Comparison of ENCODE assay signal across 2 cellular contexts in genomic region chr14:44812672-44813071, GRCh38.
TF ChIP-seq lines count a peak whose summit lies in the region.

No MANE protein-coding gene starts in this region.

TF ChIP-seq in GM23338, 12 proteins besides CTCF, POLR2A, EP300 and RAD21:
- TF ChIP-seq NANOG (IDR thresholded peaks at IDR 0.05; ENCODE audit: borderline replicate concordance): no peak
- TF ChIP-seq, protein P1, sequence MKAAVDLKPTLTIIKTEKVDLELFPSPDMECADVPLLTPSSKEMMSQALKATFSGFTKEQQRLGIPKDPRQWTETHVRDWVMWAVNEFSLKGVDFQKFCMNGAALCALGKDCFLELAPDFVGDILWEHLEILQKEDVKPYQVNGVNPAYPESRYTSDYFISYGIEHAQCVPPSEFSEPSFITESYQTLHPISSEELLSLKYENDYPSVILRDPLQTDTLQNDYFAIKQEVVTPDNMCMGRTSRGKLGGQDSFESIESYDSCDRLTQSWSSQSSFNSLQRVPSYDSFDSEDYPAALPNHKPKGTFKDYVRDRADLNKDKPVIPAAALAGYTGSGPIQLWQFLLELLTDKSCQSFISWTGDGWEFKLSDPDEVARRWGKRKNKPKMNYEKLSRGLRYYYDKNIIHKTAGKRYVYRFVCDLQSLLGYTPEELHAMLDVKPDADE (IDR thresholded peaks at IDR 0.05): no peak
- TF ChIP-seq ZNF114 (CRISPR knock-in tag; IDR thresholded peaks at IDR 0.05): no peak
- TF ChIP-seq ZNF331 (CRISPR knock-in tag; IDR thresholded peaks at IDR 0.05; ENCODE audit: low read depth): no peak
- TF ChIP-seq EZH2 (IDR thresholded peaks at IDR 0.05; ENCODE audit: low read depth, unreplicated experiment): no peak
- no peak for TF ChIP-seq CREB1 (CRISPR knock-in tag; IDR thresholded peaks at IDR 0.05; ENCODE audit: low read depth)
- no peak for TF ChIP-seq POLR2AphosphoS5 (IDR thresholded peaks at IDR 0.05; ENCODE audit: low read depth)
- TF ChIP-seq STAT1 (IDR thresholded peaks at IDR 0.05; ENCODE audit: unreplicated experiment): no peak
- no peak for TF ChIP-seq REST (IDR thresholded peaks at IDR 0.05; ENCODE audit: unreplicated experiment)
- TF ChIP-seq, protein P2, sequence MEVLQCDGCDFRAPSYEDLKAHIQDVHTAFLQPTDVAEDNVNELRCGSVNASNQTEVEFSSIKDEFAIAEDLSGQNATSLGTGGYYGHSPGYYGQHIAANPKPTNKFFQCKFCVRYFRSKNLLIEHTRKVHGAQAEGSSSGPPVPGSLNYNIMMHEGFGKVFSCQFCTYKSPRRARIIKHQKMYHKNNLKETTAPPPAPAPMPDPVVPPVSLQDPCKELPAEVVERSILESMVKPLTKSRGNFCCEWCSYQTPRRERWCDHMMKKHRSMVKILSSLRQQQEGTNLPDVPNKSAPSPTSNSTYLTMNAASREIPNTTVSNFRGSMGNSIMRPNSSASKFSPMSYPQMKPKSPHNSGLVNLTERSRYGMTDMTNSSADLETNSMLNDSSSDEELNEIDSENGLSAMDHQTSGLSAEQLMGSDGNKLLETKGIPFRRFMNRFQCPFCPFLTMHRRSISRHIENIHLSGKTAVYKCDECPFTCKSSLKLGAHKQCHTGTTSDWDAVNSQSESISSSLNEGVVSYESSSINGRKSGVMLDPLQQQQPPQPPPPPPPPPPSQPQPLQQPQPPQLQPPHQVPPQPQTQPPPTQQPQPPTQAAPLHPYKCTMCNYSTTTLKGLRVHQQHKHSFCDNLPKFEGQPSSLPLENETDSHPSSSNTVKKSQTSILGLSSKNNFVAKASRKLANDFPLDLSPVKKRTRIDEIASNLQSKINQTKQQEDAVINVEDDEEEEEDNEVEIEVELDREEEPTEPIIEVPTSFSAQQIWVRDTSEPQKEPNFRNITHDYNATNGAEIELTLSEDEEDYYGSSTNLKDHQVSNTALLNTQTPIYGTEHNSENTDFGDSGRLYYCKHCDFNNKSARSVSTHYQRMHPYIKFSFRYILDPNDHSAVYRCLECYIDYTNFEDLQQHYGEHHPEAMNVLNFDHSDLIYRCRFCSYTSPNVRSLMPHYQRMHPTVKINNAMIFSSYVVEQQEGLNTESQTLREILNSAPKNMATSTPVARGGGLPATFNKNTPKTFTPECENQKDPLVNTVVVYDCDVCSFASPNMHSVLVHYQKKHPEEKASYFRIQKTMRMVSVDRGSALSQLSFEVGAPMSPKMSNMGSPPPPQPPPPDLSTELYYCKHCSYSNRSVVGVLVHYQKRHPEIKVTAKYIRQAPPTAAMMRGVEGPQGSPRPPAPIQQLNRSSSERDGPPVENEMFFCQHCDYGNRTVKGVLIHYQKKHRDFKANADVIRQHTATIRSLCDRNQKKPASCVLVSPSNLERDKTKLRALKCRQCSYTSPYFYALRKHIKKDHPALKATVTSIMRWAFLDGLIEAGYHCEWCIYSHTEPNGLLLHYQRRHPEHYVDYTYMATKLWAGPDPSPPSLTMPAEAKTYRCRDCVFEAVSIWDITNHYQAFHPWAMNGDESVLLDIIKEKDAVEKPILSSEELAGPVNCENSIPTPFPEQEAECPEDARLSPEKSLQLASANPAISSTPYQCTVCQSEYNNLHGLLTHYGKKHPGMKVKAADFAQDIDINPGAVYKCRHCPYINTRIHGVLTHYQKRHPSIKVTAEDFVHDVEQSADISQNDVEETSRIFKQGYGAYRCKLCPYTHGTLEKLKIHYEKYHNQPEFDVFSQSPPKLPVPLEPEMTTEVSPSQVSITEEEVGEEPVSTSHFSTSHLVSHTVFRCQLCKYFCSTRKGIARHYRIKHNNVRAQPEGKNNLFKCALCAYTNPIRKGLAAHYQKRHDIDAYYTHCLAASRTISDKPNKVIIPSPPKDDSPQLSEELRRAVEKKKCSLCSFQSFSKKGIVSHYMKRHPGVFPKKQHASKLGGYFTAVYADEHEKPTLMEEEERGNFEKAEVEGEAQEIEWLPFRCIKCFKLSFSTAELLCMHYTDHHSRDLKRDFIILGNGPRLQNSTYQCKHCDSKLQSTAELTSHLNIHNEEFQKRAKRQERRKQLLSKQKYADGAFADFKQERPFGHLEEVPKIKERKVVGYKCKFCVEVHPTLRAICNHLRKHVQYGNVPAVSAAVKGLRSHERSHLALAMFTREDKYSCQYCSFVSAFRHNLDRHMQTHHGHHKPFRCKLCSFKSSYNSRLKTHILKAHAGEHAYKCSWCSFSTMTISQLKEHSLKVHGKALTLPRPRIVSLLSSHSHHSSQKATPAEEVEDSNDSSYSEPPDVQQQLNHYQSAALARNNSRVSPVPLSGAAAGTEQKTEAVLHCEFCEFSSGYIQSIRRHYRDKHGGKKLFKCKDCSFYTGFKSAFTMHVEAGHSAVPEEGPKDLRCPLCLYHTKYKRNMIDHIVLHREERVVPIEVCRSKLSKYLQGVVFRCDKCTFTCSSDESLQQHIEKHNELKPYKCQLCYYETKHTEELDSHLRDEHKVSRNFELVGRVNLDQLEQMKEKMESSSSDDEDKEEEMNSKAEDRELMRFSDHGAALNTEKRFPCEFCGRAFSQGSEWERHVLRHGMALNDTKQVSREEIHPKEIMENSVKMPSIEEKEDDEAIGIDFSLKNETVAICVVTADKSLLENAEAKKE (CRISPR knock-in tag; IDR thresholded peaks at IDR 0.05): no peak
- no peak for TF ChIP-seq JUNB (IDR thresholded peaks at IDR 0.05; ENCODE audit: unreplicated experiment)
- TF ChIP-seq EZH2phosphoT487 (IDR thresholded peaks at IDR 0.05; ENCODE audit: unreplicated experiment): no peak

TF ChIP-seq in H1, 55 proteins besides CTCF, POLR2A, EP300 and RAD21:
- TF ChIP-seq SP1 (IDR thresholded peaks at IDR 0.05; ENCODE audit: low read depth, low read length) (no peak), RNF2 (IDR thresholded peaks at IDR 0.05; ENCODE audit: borderline replicate concordance, low read depth, low read length, missing control alignments, poor library complexity, severe bottlenecking) (no peak), EGR1 (IDR thresholded peaks at IDR 0.05; ENCODE audit: borderline replicate concordance, low read depth, low read length) (no peak), TAF1 (IDR thresholded peaks at IDR 0.05; ENCODE audit: low read depth, low read length) (no peak), KDM1A (IDR thresholded peaks at IDR 0.05; ENCODE audit: borderline replicate concordance, low read length) (no peak), YY1 (IDR thresholded peaks at IDR 0.05; ENCODE audit: low read depth, low read length) (no peak), TEAD4 (IDR thresholded peaks at IDR 0.05; ENCODE audit: low read depth, low read length) (no peak), CBX8 (IDR thresholded peaks at IDR 0.05; ENCODE audit: borderline replicate concordance, low read depth, low read length) (no peak), TBP (IDR thresholded peaks at IDR 0.05; ENCODE audit: low read depth, low read length) (no peak)
- TF ChIP-seq, protein P3, sequence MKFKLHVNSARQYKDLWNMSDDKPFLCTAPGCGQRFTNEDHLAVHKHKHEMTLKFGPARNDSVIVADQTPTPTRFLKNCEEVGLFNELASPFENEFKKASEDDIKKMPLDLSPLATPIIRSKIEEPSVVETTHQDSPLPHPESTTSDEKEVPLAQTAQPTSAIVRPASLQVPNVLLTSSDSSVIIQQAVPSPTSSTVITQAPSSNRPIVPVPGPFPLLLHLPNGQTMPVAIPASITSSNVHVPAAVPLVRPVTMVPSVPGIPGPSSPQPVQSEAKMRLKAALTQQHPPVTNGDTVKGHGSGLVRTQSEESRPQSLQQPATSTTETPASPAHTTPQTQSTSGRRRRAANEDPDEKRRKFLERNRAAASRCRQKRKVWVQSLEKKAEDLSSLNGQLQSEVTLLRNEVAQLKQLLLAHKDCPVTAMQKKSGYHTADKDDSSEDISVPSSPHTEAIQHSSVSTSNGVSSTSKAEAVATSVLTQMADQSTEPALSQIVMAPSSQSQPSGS (IDR thresholded peaks at IDR 0.05; ENCODE audit: low read length): no peak
